In genomic region chr2:201411421-201411820, GRCh38 we compare ENCODE assay signal across 22 cellular contexts. TPM values are rescaled to one million over a fixed set of nuclear protein-coding genes. Genes with fewer than 3 reads are reported as not detected.
DNase-seq lines count a peak whose midpoint lies in the region; ATAC-seq and TF ChIP-seq lines count a peak whose summit lies in the region.
"Had no signal": no experiment of that assay in that cellular context is flagged by ENCODE, and none has a peak within 500 bp of the region (broad histone marks: within the 10 kb centered on the region; RNA-seq: fewer than 3 reads in every experiment).

No MANE protein-coding gene starts in this region.

- POLR2A ChIA-PET in A673 (lab: Charles Lee; ENCODE audit: low non-redundant PET) = no interaction called here

- H3K4me3 ChIP-seq in AG10803 (ENCODE audit: low read length) (no peak overlapping the region), choroid plexus epithelial cell (ENCODE audit: low read depth, low read length) (no peak overlapping the region), trophoblast cell (ENCODE audit: low read depth, low read length) (no peak overlapping the region), neural progenitor cell (no peak overlapping the region), A673 (ENCODE audit: low read depth, low read length, poor library complexity, severe bottlenecking) (no peak overlapping the region)
- H3K4me3 ChIP-seq: right lobe of liver had no signal

- ATAC-seq in GM21367 (IDR thresholded peaks at IDR 0.05; ENCODE audit: unreplicated experiment) = no peak
- ATAC-seq: Panc1, right lobe of liver had no signal

- no peaks in the 10 kb centered on the region for H3F3A ChIP-seq in neural progenitor cell (ENCODE audit: low read depth)

- no peak overlapping the region for H4K8ac ChIP-seq in trophoblast cell (ENCODE audit: low read depth, low read length)

- no peaks in the 10 kb centered on the region for H3K27me3 Mint-ChIP-seq in neural progenitor cell (ENCODE audit: insufficient read depth, low read depth)
- H3K27me3 Mint-ChIP-seq: activated CD4-positive, alpha-beta T cell treated with anti-CD3 and anti-CD28 coated beads, Interleukin-2, amount 10 ng/mL, durations not matched to agents 24 days and 14 days; brain had no signal

- H3K4me2 ChIP-seq in trophoblast cell (ENCODE audit: low read length) (no peak overlapping the region), neural progenitor cell (no peak overlapping the region)
- H3K4me2 ChIP-seq: SK-N-SH had no signal

- intact Hi-C loops in A673 (cut with micrococcal nuclease; ENCODE audit: unreplicated experiment) = no loop called here

- CTCF ChIA-PET in A673 (lab: Charles Lee) = no interaction called here

- H3K4me3 Mint-ChIP-seq in neural progenitor cell = no peak overlapping the region
- H3K4me3 Mint-ChIP-seq: activated CD4-positive, alpha-beta T cell treated with anti-CD3 and anti-CD28 coated beads, Interleukin-2, amount 10 ng/mL, durations not matched to agents 24 days and 14 days; activated naive CD4-positive, alpha-beta T cell treated with anti-CD3 and anti-CD28 coated beads for 36 hours; brain; mesothelial cell of epicardium had no signal

- DNase-seq in AG10803 (ENCODE audit: low read depth) (peak; percentile 90), GM03348 (ENCODE audit: low spot score) (peak; percentile 41), choroid plexus epithelial cell (ENCODE audit: low read depth) (peak; percentile 69), trophoblast cell (peak; percentile 7 to 65), kidney tubule cell (ENCODE audit: low spot score) (no peak), neural progenitor cell (ENCODE audit: low spot score) (no peak), A673 (ENCODE audit: low spot score) (no peak)
- DNase-seq: activated CD4-positive, alpha-beta T cell treated with anti-CD3 and anti-CD28 coated beads, Interleukin-2, amount 10 ng/mL, durations not matched to agents 24 days and 14 days; activated CD8-positive, alpha-beta memory T cell treated with anti-CD3 and anti-CD28 coated beads, Interleukin-2, amount 50 U/mL, for 4 hours; activated naive CD4-positive, alpha-beta T cell treated with anti-CD3 and anti-CD28 coated beads for 36 hours; DMS53; erythroblast; hippocampal formation; NCI-H1417 treated with DMSO at 0.1 percent for 48 hours; NCI-H82; right lobe of liver; SK-N-SH; stimulated activated CD4-positive, alpha-beta T cell treated with anti-CD3 and anti-CD28 coated beads, Interleukin-2, amount 100 ng/mL, for 24 hours had no signal

- no TSS peak for BruUV-seq in A673 (replicated peaks; lab: Mats Ljungman, UMichigan)

- no peak overlapping the region for H3K14ac ChIP-seq in trophoblast cell (ENCODE audit: low read length)

- H3K9ac ChIP-seq in trophoblast cell (ENCODE audit: low read length) (no peak overlapping the region), neural progenitor cell (no peak overlapping the region)
- H3K9ac ChIP-seq: SK-N-SH had no signal

- no peak overlapping the region for H3K4ac ChIP-seq in trophoblast cell (ENCODE audit: low read depth, low read length)

- H4K20me1 ChIP-seq in neural progenitor cell (ENCODE audit: low read depth) = no peaks in the 10 kb centered on the region

- H4K91ac ChIP-seq in trophoblast cell (ENCODE audit: low read depth, low read length) = no peak overlapping the region

- H3K27ac Mint-ChIP-seq in neural progenitor cell = no peak overlapping the region
- H3K27ac Mint-ChIP-seq: activated CD4-positive, alpha-beta T cell treated with anti-CD3 and anti-CD28 coated beads, Interleukin-2, amount 10 ng/mL, durations not matched to agents 24 days and 14 days; activated naive CD4-positive, alpha-beta T cell treated with anti-CD3 and anti-CD28 coated beads for 36 hours; mesothelial cell of epicardium had no signal

- H3K36me3 Mint-ChIP-seq in neural progenitor cell = peaks cover 2% of the 10 kb centered on the region

- no peak overlapping the region for H3K23ac ChIP-seq in trophoblast cell (ENCODE audit: low read length)

- H3K4me1 Mint-ChIP-seq in neural progenitor cell = no peaks in the 10 kb centered on the region

- H2BK12ac ChIP-seq in trophoblast cell (ENCODE audit: low read length) = no peak overlapping the region

- H3K27me3 ChIP-seq in trophoblast cell (ENCODE audit: insufficient read depth, low read length) = no peaks in the 10 kb centered on the region
- no peaks in the 10 kb centered on the region for H3K27me3 ChIP-seq in neural progenitor cell
- no peaks in the 10 kb centered on the region for H3K27me3 ChIP-seq in A673 (replicated peaks; ENCODE audit: insufficient read depth, low read depth, low read length, poor library complexity)
- H3K27me3 ChIP-seq: right lobe of liver had no signal

- H2AFZ ChIP-seq in trophoblast cell (ENCODE audit: insufficient read depth, low read length, poor library complexity) (no peak overlapping the region), neural progenitor cell (replicated peaks) (no peak overlapping the region)

- H2BK5ac ChIP-seq in trophoblast cell (ENCODE audit: low read depth, low read length, poor library complexity) = no peak overlapping the region

- H3K9me3 ChIP-seq in trophoblast cell (ENCODE audit: insufficient read depth, low read depth, low read length) = no peaks in the 10 kb centered on the region
- no peaks in the 10 kb centered on the region for H3K9me3 ChIP-seq in neural progenitor cell (ENCODE audit: low read depth)
- no peaks in the 10 kb centered on the region for H3K9me3 ChIP-seq in A673 (ENCODE audit: low read depth, low read length, poor library complexity, severe bottlenecking)
- H3K9me3 ChIP-seq: right lobe of liver, SK-N-SH had no signal

- H3K9me3 Mint-ChIP-seq in neural progenitor cell = no peaks in the 10 kb centered on the region
- H3K9me3 Mint-ChIP-seq: activated naive CD4-positive, alpha-beta T cell treated with anti-CD3 and anti-CD28 coated beads for 36 hours; brain had no signal

- no peak overlapping the region for H2AK5ac ChIP-seq in trophoblast cell (ENCODE audit: low read length)

- H3K79me2 ChIP-seq in trophoblast cell (ENCODE audit: control insufficient read depth, insufficient read depth, low read length, poor library complexity) (no peaks in the 10 kb centered on the region), neural progenitor cell (ENCODE audit: low read depth) (no peaks in the 10 kb centered on the region)

- no peak overlapping the region for H4K12ac ChIP-seq in trophoblast cell (ENCODE audit: low read depth, low read length)

- H2BK120ac ChIP-seq in trophoblast cell (ENCODE audit: insufficient read depth, low read length, poor library complexity) = no peak overlapping the region

- H3K79me1 ChIP-seq in trophoblast cell (ENCODE audit: low read length) = no peaks in the 10 kb centered on the region

- TF ChIP-seq CTCF in AG10803 (conservative IDR thresholded peaks at IDR 0.05; ENCODE audit: low read length) = no peak
- no peak for TF ChIP-seq CTCF in choroid plexus epithelial cell (conservative IDR thresholded peaks at IDR 0.05; ENCODE audit: low read depth, low read length)
- TF ChIP-seq CTCF in neural progenitor cell (IDR thresholded peaks at IDR 0.05) = no peak
- TF ChIP-seq CTCF in A673 (conservative IDR thresholded peaks at IDR 0.05; ENCODE audit: low read depth, low read length) = no peak

- H3K27ac ChIP-seq in trophoblast cell (ENCODE audit: low read depth, low read length) = no peak overlapping the region
- H3K27ac ChIP-seq in neural progenitor cell = no peak overlapping the region
- H3K27ac ChIP-seq in A673 (ENCODE audit: low read depth, low read length, poor library complexity, severe bottlenecking) = no peak overlapping the region
- H3K27ac ChIP-seq: right lobe of liver had no signal

- H3K36me3 ChIP-seq in trophoblast cell (ENCODE audit: control insufficient read depth in 1 of 2, insufficient read depth in 2 of 2, low read length in 2 of 2) = no peaks in the 10 kb centered on the region
- H3K36me3 ChIP-seq in neural progenitor cell = no peaks in the 10 kb centered on the region
- H3K36me3 ChIP-seq in A673 (ENCODE audit: insufficient read depth, low read length, poor library complexity, severe bottlenecking) = no peaks in the 10 kb centered on the region
- H3K36me3 ChIP-seq: right lobe of liver had no signal

- no peak overlapping the region for H3K18ac ChIP-seq in trophoblast cell (ENCODE audit: low read length)

- H3K4me1 ChIP-seq in trophoblast cell (ENCODE audit: control insufficient read depth in 1 of 2, insufficient read depth in 2 of 2, low read length in 2 of 2) = peaks cover 0 to 3% of the 10 kb centered on the region in 2 experiments
- H3K4me1 ChIP-seq in neural progenitor cell = no peaks in the 10 kb centered on the region
- peaks cover 26% of the 10 kb centered on the region for H3K4me1 ChIP-seq in A673 (ENCODE audit: insufficient read depth, low read length, poor library complexity, severe bottlenecking)

RNA-seq across cellular contexts. Expression of gene TRAK2, which starts 39.8 kb away (rescaled TPM):
- polyA plus RNA-seq in trophoblast cell (2013) = 8.6 and 8.9 TPM in 2 replicates
- total RNA-seq in neural progenitor cell (ENCODE audit: low replicate concordance) (7.0 and 7.1 TPM in 2 replicates), A673 (2021) (30.1 and 31.7 TPM in 2 replicates)

RNA-seq across cellular contexts. Expression of gene STRADB, which starts 40.1 kb away (rescaled TPM):
- 17.5 and 18.8 TPM in 2 replicates for polyA plus RNA-seq in trophoblast cell (2013)
- 64.0 and 79.4 TPM in 2 replicates for total RNA-seq in neural progenitor cell (ENCODE audit: low replicate concordance)
- 24.3 and 29.3 TPM in 2 replicates for total RNA-seq in A673 (2021)

RNA-seq across cellular contexts. Expression of gene FLACC1, which starts 54.3 kb away (rescaled TPM):
- polyA plus RNA-seq in trophoblast cell (2013) = 0.25 and 0.55 TPM in 2 replicates
- total RNA-seq in neural progenitor cell (ENCODE audit: low replicate concordance) = not detected in 2 replicates
- 2.2 and 2.4 TPM in 2 replicates for total RNA-seq in A673 (2021)

Comparison
In these comparisons a context has a peak if more than half of its experiments do, and no peak if none do; other contexts are left out.
1. DNase-seq: peak in AG10803 (single experiment), GM03348 (single experiment), choroid plexus epithelial cell (single experiment) and trophoblast cell (2 of 2); none in kidney tubule cell (single experiment), neural progenitor cell (single experiment) and A673 (single experiment).